In genomic region chr21:42237161-42237560, GRCh38 we compare ENCODE assay signal across 14 cellular contexts. TPM values are rescaled to one million over a fixed set of nuclear protein-coding genes. Genes with fewer than 3 reads are reported as not detected.
A peak's percentile ranks its signal among the peaks of the same experiment; 100 is the strongest.
DNase-seq lines count a peak whose midpoint lies in the region; ATAC-seq and TF ChIP-seq lines count a peak whose summit lies in the region.
"Had no signal": no experiment of that assay in that cellular context is flagged by ENCODE, and none has a peak within 500 bp of the region (broad histone marks: within the 10 kb centered on the region; RNA-seq: fewer than 3 reads in every experiment).

No MANE protein-coding gene starts in this region.

- H3K79me2 ChIP-seq in KMS-11 (ENCODE audit: insufficient read depth, low read depth), result no peaks in the 10 kb centered on the region

- TF ChIP-seq CTCF in KMS-11 (conservative IDR thresholded peaks at IDR 0.05; ENCODE audit: low read depth, low read length) (no peak), endothelial cell (IDR thresholded peaks at IDR 0.05; ENCODE audit: unreplicated experiment) (no peak)

- peaks cover 10% of the 10 kb centered on the region for H3K36me3 Mint-ChIP-seq in activated CD4-positive, alpha-beta T cell treated with anti-CD3 and anti-CD28 coated beads for 36 hours (ENCODE audit: low read depth)
- no peaks in the 10 kb centered on the region for H3K36me3 Mint-ChIP-seq in activated naive CD8-positive, alpha-beta T cell
- H3K36me3 Mint-ChIP-seq in endothelial cell (ENCODE audit: low read depth, unreplicated experiment), result peaks cover 8% of the 10 kb centered on the region

- H3K4me2 ChIP-seq in KMS-11, result peak overlapping the region; percentile 26; the same call in 1 of the 2 replicates

- H3K9me3 Mint-ChIP-seq in activated CD4-positive, alpha-beta T cell treated with anti-CD3 and anti-CD28 coated beads for 36 hours (ENCODE audit: low read depth), result no peaks in the 10 kb centered on the region
- H3K9me3 Mint-ChIP-seq in activated naive CD8-positive, alpha-beta T cell (ENCODE audit: low read depth), result no peaks in the 10 kb centered on the region
- H3K9me3 Mint-ChIP-seq in endothelial cell (ENCODE audit: unreplicated experiment), result no peaks in the 10 kb centered on the region

- no peaks in the 10 kb centered on the region for H4K20me1 ChIP-seq in KMS-11 (ENCODE audit: insufficient read depth)

- peaks cover 69% of the 10 kb centered on the region for H3K4me1 Mint-ChIP-seq in activated CD4-positive, alpha-beta T cell treated with anti-CD3 and anti-CD28 coated beads for 36 hours
- peaks cover 75% of the 10 kb centered on the region for H3K4me1 Mint-ChIP-seq in activated naive CD8-positive, alpha-beta T cell (ENCODE audit: low read depth)
- peaks cover 36% of the 10 kb centered on the region for H3K4me1 Mint-ChIP-seq in endothelial cell (ENCODE audit: unreplicated experiment)

- peaks cover 54% of the 10 kb centered on the region for H3K4me1 ChIP-seq in KMS-11 (ENCODE audit: low read depth, poor library complexity, severe bottlenecking)

- H3K27me3 ChIP-seq in KMS-11 (ENCODE audit: insufficient read depth, low read depth), result no peaks in the 10 kb centered on the region

- peak overlapping the region; percentile 50 for H3K4me3 Mint-ChIP-seq in activated CD4-positive, alpha-beta T cell treated with anti-CD3 and anti-CD28 coated beads for 36 hours
- H3K4me3 Mint-ChIP-seq in activated naive CD8-positive, alpha-beta T cell, result peak overlapping the region; percentile 66
- H3K4me3 Mint-ChIP-seq in endothelial cell (ENCODE audit: unreplicated experiment), result no peak overlapping the region

- H3K9ac ChIP-seq in KMS-11, result no peak overlapping the region

- H3K27me3 Mint-ChIP-seq in activated CD4-positive, alpha-beta T cell treated with anti-CD3 and anti-CD28 coated beads for 36 hours, result no peaks in the 10 kb centered on the region
- H3K27me3 Mint-ChIP-seq in activated naive CD8-positive, alpha-beta T cell, result no peaks in the 10 kb centered on the region
- peaks cover 6% of the 10 kb centered on the region for H3K27me3 Mint-ChIP-seq in endothelial cell (ENCODE audit: unreplicated experiment)

- POLR2A ChIA-PET in activated CD4-positive, alpha-beta T cell treated with anti-CD3 and anti-CD28 coated beads for 36 hours (lab: Charles Lee), result interaction anchor here (0.7 to 3.0 kb wide), 4 partner anchors 8 to 291 kb away, joined by 3 to 18 read pairs (median 11); no protein-coding TSS in a partner anchor

- peak overlapping the region; percentile 92 for H3K27ac Mint-ChIP-seq in activated CD4-positive, alpha-beta T cell treated with anti-CD3 and anti-CD28 coated beads for 36 hours
- peak overlapping the region; percentile 89 for H3K27ac Mint-ChIP-seq in activated naive CD8-positive, alpha-beta T cell
- H3K27ac Mint-ChIP-seq in endothelial cell (ENCODE audit: unreplicated experiment), result no peak overlapping the region

- intact Hi-C loops in activated CD4-positive, alpha-beta T cell treated with anti-CD3 and anti-CD28 coated beads for 36 hours (cut with DNase I, micrococcal nuclease), result loop anchor here (1.0 to 10.0 kb wide), 9 partner anchors 9 to 658 kb away; partner anchors contain the start of genes NDUFV3 (in 1 of the 2), RIPK4 (in 1 of the 2) and UBASH3A (in 1 of the 2)
- intact Hi-C loops in posterior vena cava (cut with DNase I), result no loop called here

- H3K27ac ChIP-seq in KMS-11, result 0 out of 2 replicates have a peak overlapping the region, but pooled peaks have one; percentile 18
- H3K27ac ChIP-seq: epithelial cell of prostate had no signal

- no peak overlapping the region for H3K4me3 ChIP-seq in KMS-11 (IDR thresholded peaks at IDR 0.05; ENCODE audit: insufficient read depth, low read depth, low read length)

- ATAC-seq in activated CD4-positive, alpha-beta T cell treated with anti-CD3 and anti-CD28 coated beads for 36 hours, result no peak
- no peak for ATAC-seq in HG02870 (IDR thresholded peaks at IDR 0.05; ENCODE audit: unreplicated experiment)

- CTCF ChIA-PET in activated CD4-positive, alpha-beta T cell treated with anti-CD3 and anti-CD28 coated beads for 36 hours (lab: Charles Lee), result interaction anchor here (0.6 to 4.3 kb wide), 6 partner anchors 11 to 52 kb away, joined by 3 to 42 read pairs (median 8); partner anchors contain the start of gene ABCG1

- no peak overlapping the region for H2AFZ ChIP-seq in KMS-11 (ENCODE audit: low read depth)

- no peaks in the 10 kb centered on the region for H3K36me3 ChIP-seq in KMS-11 (ENCODE audit: insufficient read depth)

- peak; percentile 21 for DNase-seq in activated CD4-positive, alpha-beta T cell treated with anti-CD3 and anti-CD28 coated beads for 36 hours
- DNase-seq in activated CD4-positive, alpha-beta T cell treated with anti-CD3 and anti-CD28 coated beads, Interleukin-2, amount 50 U/mL, for 1 hour, result no peak
- peak; percentile 32 for DNase-seq in posterior vena cava (ENCODE audit: low spot score)
- no peak for DNase-seq in DMS153 treated with DMSO at 0.1 percent for 48 hours (lab: John Stamatoyannopoulos, UW; ENCODE audit: unreplicated experiment)
- no peak for DNase-seq in endothelial cell (ENCODE audit: low spot score)
- DNase-seq: 8988T, GOT3, Karpas-422, NCI-H1436 treated with DMSO at 0.1 percent for 48 hours, NCI-H345 had no signal

RNA-seq across cellular contexts. Expression of gene ABCG1, which starts 18.2 kb away (rescaled TPM):
- 10 to 100 TPM; 11.6 to 16.3 TPM for total RNA-seq in activated CD4-positive, alpha-beta T cell treated with anti-CD3 and anti-CD28 coated beads for 36 hours
- total RNA-seq in posterior vena cava (10 to 100 TPM; 11.8 to 12.4 TPM), endothelial cell (ENCODE audit: unreplicated experiment) (48.9 TPM)

Comparison
In these comparisons a context has a peak if more than half of its experiments do, and no peak if none do; other contexts are left out.
1. DNase-seq: peak in activated CD4-positive, alpha-beta T cell treated with anti-CD3 and anti-CD28 coated beads for 36 hours (single experiment) and posterior vena cava (single experiment); none in activated CD4-positive, alpha-beta T cell treated with anti-CD3 and anti-CD28 coated beads, Interleukin-2, amount 50 U/mL, for 1 hour (single experiment), DMS153 treated with DMSO at 0.1 percent for 48 hours (single experiment) and endothelial cell (single experiment).
2. intact Hi-C loops: an anchor here in activated CD4-positive, alpha-beta T cell treated with anti-CD3 and anti-CD28 coated beads for 36 hours (1.0 to 10.0 kb wide); none called in posterior vena cava.